15 cellular contexts compared by ENCODE assay signal in the genomic region with DNA sequence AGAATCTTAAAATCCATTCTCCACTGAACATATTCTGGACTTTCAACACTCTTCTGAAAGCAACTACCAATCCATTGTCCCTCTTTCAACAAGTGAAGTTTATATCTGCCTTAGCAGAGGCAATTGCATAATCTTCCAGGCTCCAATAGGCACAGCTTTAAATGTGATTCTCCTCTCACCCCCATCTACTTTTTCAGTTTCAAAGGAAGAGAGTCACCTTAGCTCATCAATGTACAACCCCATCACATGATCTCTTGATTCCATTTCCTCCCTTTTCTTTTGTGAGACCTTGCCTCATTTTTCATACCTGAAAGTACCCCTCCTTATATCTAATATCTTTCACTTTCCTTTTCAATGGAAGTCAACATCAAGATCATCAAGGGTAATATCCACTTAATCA.
A peak's percentile ranks its signal among the peaks of the same experiment; 100 is the strongest.
DNase-seq lines count a peak whose midpoint lies in the region; ATAC-seq and TF ChIP-seq lines count a peak whose summit lies in the region.
"Had no signal": no experiment of that assay in that cellular context is flagged by ENCODE, and none has a peak within 500 bp of the region (broad histone marks: within the 10 kb centered on the region; RNA-seq: fewer than 3 reads in every experiment).

No MANE protein-coding gene starts in this region.

- H3K27me3 Mint-ChIP-seq in MCF 10A (ENCODE audit: insufficient read depth, unreplicated experiment) = no peaks in the 10 kb centered on the region
- H3K27me3 Mint-ChIP-seq in naive thymus-derived CD4-positive, alpha-beta T cell = no peaks in the 10 kb centered on the region
- H3K27me3 Mint-ChIP-seq: CD4-positive, CD25-positive, alpha-beta regulatory T cell had no signal

- no peak overlapping the region for H3K18ac ChIP-seq in neuronal stem cell (ENCODE audit: low read length)

- no peak overlapping the region for H2BK120ac ChIP-seq in neuronal stem cell (ENCODE audit: low read depth, low read length)

- ATAC-seq in naive thymus-derived CD4-positive, alpha-beta T cell = no peak
- ATAC-seq: GM12878, K562 had no signal

- H3K27ac ChIP-seq in mammary epithelial cell (ENCODE audit: insufficient read depth, low read depth, low read length) (no peak overlapping the region), neuronal stem cell (replicated peaks; ENCODE audit: low read length) (no peak overlapping the region)
- H3K27ac ChIP-seq in naive thymus-derived CD4-positive, alpha-beta T cell (ENCODE audit: low read depth, low read length) = no peak overlapping the region
- H3K27ac ChIP-seq: 22Rv1, BLaER1 had no signal

- no peak overlapping the region for H2AK5ac ChIP-seq in neuronal stem cell (ENCODE audit: low read depth, low read length)

- H3K4me3 ChIP-seq in mammary epithelial cell (replicated peaks in 1 of 3; ENCODE audit: insufficient read depth in 1 of 3, low read depth in 2 of 3, low read length in 3 of 3) (no peak overlapping the region), neuronal stem cell (ENCODE audit: low read length in 2 of 2) (no peak overlapping the region)
- no peak overlapping the region for H3K4me3 ChIP-seq in naive thymus-derived CD4-positive, alpha-beta T cell (ENCODE audit: low read length)
- H3K4me3 ChIP-seq: BLaER1, GM12878, K562 had no signal

- POLR2A ChIA-PET in MCF 10A (lab: Yijun Ruan, JAX) = interaction anchor here (1.7 to 2.6 kb wide), 2 partner anchors 9 to 17 kb away, joined by 3 to 8 read pairs; no protein-coding TSS in a partner anchor
- POLR2A ChIA-PET in naive thymus-derived CD4-positive, alpha-beta T cell (lab: Charles Lee) = no interaction called here

- CTCF ChIA-PET in MCF 10A (lab: Yijun Ruan, JAX) (interaction anchor here (0.6 kb wide), 2 partner anchors 40 to 1129 kb away, joined by 3 to 5 read pairs; no protein-coding TSS in a partner anchor), mammary epithelial cell (lab: Charles Lee; ENCODE audit: low non-redundant PET) (no interaction called here)
- CTCF ChIA-PET in naive thymus-derived CD4-positive, alpha-beta T cell (lab: Charles Lee) = no interaction called here

- H3K9me3 Mint-ChIP-seq in MCF 10A (ENCODE audit: unreplicated experiment) = peaks cover 10% of the 10 kb centered on the region
- H3K9me3 Mint-ChIP-seq in naive thymus-derived CD4-positive, alpha-beta T cell = peaks cover 0 to 13% (median 3%) of the 10 kb centered on the region in 11 donors

- no peaks in the 10 kb centered on the region for H4K20me1 ChIP-seq in mammary epithelial cell (ENCODE audit: insufficient read depth, low read length)
- H4K20me1 ChIP-seq: BLaER1 had no signal

- no peak overlapping the region for H4K8ac ChIP-seq in neuronal stem cell (ENCODE audit: low read depth, low read length)

- H3K23ac ChIP-seq in neuronal stem cell (ENCODE audit: low read depth, low read length, poor library complexity) = no peak overlapping the region

- in situ Hi-C loops in mammary epithelial cell (cut with MboI; ENCODE audit: low sequenced_read_pairs in 2 of 2) = no loop called here

- H4K91ac ChIP-seq in neuronal stem cell (ENCODE audit: low read depth, low read length, poor library complexity) = no peak overlapping the region

- H3K14ac ChIP-seq in neuronal stem cell (ENCODE audit: low read length) = no peak overlapping the region

- H3K79me2 ChIP-seq in mammary epithelial cell (ENCODE audit: insufficient read depth, low read length) = no peaks in the 10 kb centered on the region

- H2BK15ac ChIP-seq in neuronal stem cell (ENCODE audit: low read length) = no peak overlapping the region

- intact Hi-C loops in MCF 10A (cut with micrococcal nuclease) = no loop called here
- intact Hi-C loops in mammary epithelial cell (cut with micrococcal nuclease) = no loop called here
- intact Hi-C loops in naive thymus-derived CD4-positive, alpha-beta T cell (cut with micrococcal nuclease) = no loop called here

- no peak overlapping the region for H3K4ac ChIP-seq in neuronal stem cell (ENCODE audit: low read length)

- no peak overlapping the region for H2AFZ ChIP-seq in mammary epithelial cell (ENCODE audit: low read depth, low read length)
- H2AFZ ChIP-seq in neuronal stem cell (ENCODE audit: low read length) = peak overlapping the region; percentile 64

- no peak overlapping the region for H2BK12ac ChIP-seq in neuronal stem cell (ENCODE audit: low read length)

- DNase-seq in MCF 10A (ENCODE audit: unreplicated experiment) (no peak), mammary epithelial cell (no peak), fibroblast of peridontal ligament (ENCODE audit: extremely low read depth) (peak; percentile 8), neuronal stem cell (ENCODE audit: low spot score) (no peak), NCI-H128 (lab: John Stamatoyannopoulos, UW; ENCODE audit: unreplicated experiment) (no peak), HT-29 (ENCODE audit: low spot score) (no peak)
- no peak for DNase-seq in naive thymus-derived CD4-positive, alpha-beta T cell
- DNase-seq: AML-193; CD4-positive, CD25-positive, alpha-beta regulatory T cell; HCEC 1CT; HFFc6 had no signal

- H3K4me1 ChIP-seq in mammary epithelial cell (ENCODE audit: insufficient read depth, low read length) (no peaks in the 10 kb centered on the region), neuronal stem cell (ENCODE audit: control insufficient read depth in 2 of 2, insufficient read depth in 1 of 2, low read depth in 1 of 2, low read length in 2 of 2) (peaks cover 0 to 3% of the 10 kb centered on the region in 2 donors)
- H3K4me1 ChIP-seq in naive thymus-derived CD4-positive, alpha-beta T cell (ENCODE audit: control insufficient read depth in 2 of 2, insufficient read depth in 2 of 2, low read length in 2 of 2) = no peaks in the 10 kb centered on the region
- H3K4me1 ChIP-seq: BLaER1 had no signal

- H3K9ac ChIP-seq in mammary epithelial cell (ENCODE audit: insufficient read depth, low read length) = no peak overlapping the region
- no peak overlapping the region for H3K9ac ChIP-seq in neuronal stem cell (ENCODE audit: low read depth, low read length, poor library complexity)
- H3K9ac ChIP-seq: BLaER1 had no signal

- no TSS peak for BruUV-seq in MCF 10A (replicated peaks; lab: Mats Ljungman, UMichigan)
- no TSS peak for BruUV-seq in mammary epithelial cell (replicated peaks; lab: Mats Ljungman, UMichigan)

- no peaks in the 10 kb centered on the region for H3K9me3 ChIP-seq in mammary epithelial cell (replicated peaks; ENCODE audit: insufficient read depth, low read length)
- no peaks in the 10 kb centered on the region for H3K9me3 ChIP-seq in neuronal stem cell (replicated peaks in 1 of 2; ENCODE audit: control insufficient read depth in 2 of 2, insufficient read depth in 1 of 2, low read depth in 1 of 2, low read length in 2 of 2)
- no peaks in the 10 kb centered on the region for H3K9me3 ChIP-seq in naive thymus-derived CD4-positive, alpha-beta T cell (ENCODE audit: control insufficient read depth in 2 of 3, low read length in 3 of 3)
- H3K9me3 ChIP-seq: BLaER1 had no signal

- H3K4me1 Mint-ChIP-seq in MCF 10A (ENCODE audit: insufficient read depth, unreplicated experiment) = peaks cover 18% of the 10 kb centered on the region
- no peaks in the 10 kb centered on the region for H3K4me1 Mint-ChIP-seq in naive thymus-derived CD4-positive, alpha-beta T cell
- H3K4me1 Mint-ChIP-seq: CD4-positive, CD25-positive, alpha-beta regulatory T cell had no signal

- H3K36me3 ChIP-seq in mammary epithelial cell (ENCODE audit: insufficient read depth, low read length) (no peaks in the 10 kb centered on the region), neuronal stem cell (replicated peaks in 1 of 2; ENCODE audit: control insufficient read depth in 2 of 2, insufficient read depth in 2 of 2, low read length in 2 of 2) (no peaks in the 10 kb centered on the region)
- no peaks in the 10 kb centered on the region for H3K36me3 ChIP-seq in naive thymus-derived CD4-positive, alpha-beta T cell (ENCODE audit: control insufficient read depth in 2 of 3, insufficient read depth in 3 of 3, low read length in 3 of 3)
- H3K36me3 ChIP-seq: BLaER1 had no signal

- TF ChIP-seq CTCF in MCF 10A (IDR thresholded peaks at IDR 0.05; ENCODE audit: unreplicated experiment) = no peak
- no peak for TF ChIP-seq CTCF in mammary epithelial cell (conservative IDR thresholded peaks at IDR 0.05 in 1 of 2, IDR thresholded peaks at IDR 0.05 in 1 of 2; ENCODE audit: extremely low read depth in 1 of 2, insufficient read depth in 1 of 2, low read depth in 1 of 2, low read length in 2 of 2)

- peak overlapping the region; percentile 74 for H3K27ac Mint-ChIP-seq in MCF 10A (ENCODE audit: low read depth, unreplicated experiment)
- H3K27ac Mint-ChIP-seq in naive thymus-derived CD4-positive, alpha-beta T cell = no peak overlapping the region
- H3K27ac Mint-ChIP-seq: CD4-positive, CD25-positive, alpha-beta regulatory T cell; HFFc6 had no signal

- H3K27me3 ChIP-seq in mammary epithelial cell (ENCODE audit: insufficient read depth, low read length) = no peaks in the 10 kb centered on the region
- H3K27me3 ChIP-seq in neuronal stem cell (ENCODE audit: control insufficient read depth in 3 of 3, insufficient read depth in 3 of 3, low read depth in 1 of 3, low read length in 3 of 3) = no peaks in the 10 kb centered on the region
- no peaks in the 10 kb centered on the region for H3K27me3 ChIP-seq in naive thymus-derived CD4-positive, alpha-beta T cell (ENCODE audit: control insufficient read depth in 2 of 2, insufficient read depth in 2 of 2, low read length in 2 of 2)
- H3K27me3 ChIP-seq: BLaER1 had no signal

- dilution Hi-C loops in mammary epithelial cell (cut with HindIII; ENCODE audit: low sequenced_read_pairs) = no loop called here

- no peak overlapping the region for H2BK5ac ChIP-seq in neuronal stem cell (ENCODE audit: low read length)

- no peaks in the 10 kb centered on the region for H3K79me1 ChIP-seq in neuronal stem cell (ENCODE audit: low read depth, low read length)

- peaks cover 5% of the 10 kb centered on the region for H3K36me3 Mint-ChIP-seq in MCF 10A (ENCODE audit: insufficient read depth, unreplicated experiment)
- no peaks in the 10 kb centered on the region for H3K36me3 Mint-ChIP-seq in naive thymus-derived CD4-positive, alpha-beta T cell
- H3K36me3 Mint-ChIP-seq: CD4-positive, CD25-positive, alpha-beta regulatory T cell had no signal

- peak overlapping the region; percentile 10 for H3K4me3 Mint-ChIP-seq in MCF 10A (ENCODE audit: unreplicated experiment)
- no peak overlapping the region for H3K4me3 Mint-ChIP-seq in naive thymus-derived CD4-positive, alpha-beta T cell
- H3K4me3 Mint-ChIP-seq: CD4-positive, CD25-positive, alpha-beta regulatory T cell; HFFc6 had no signal

- H3K4me2 ChIP-seq in mammary epithelial cell (ENCODE audit: insufficient read depth, low read depth, low read length) = no peak overlapping the region
- no peak overlapping the region for H3K4me2 ChIP-seq in neuronal stem cell (ENCODE audit: insufficient read depth, low read length, poor library complexity, severe bottlenecking)
- H3K4me2 ChIP-seq: BLaER1 had no signal
